ENCODE assay signal across 18 cellular contexts in the genomic region with DNA sequence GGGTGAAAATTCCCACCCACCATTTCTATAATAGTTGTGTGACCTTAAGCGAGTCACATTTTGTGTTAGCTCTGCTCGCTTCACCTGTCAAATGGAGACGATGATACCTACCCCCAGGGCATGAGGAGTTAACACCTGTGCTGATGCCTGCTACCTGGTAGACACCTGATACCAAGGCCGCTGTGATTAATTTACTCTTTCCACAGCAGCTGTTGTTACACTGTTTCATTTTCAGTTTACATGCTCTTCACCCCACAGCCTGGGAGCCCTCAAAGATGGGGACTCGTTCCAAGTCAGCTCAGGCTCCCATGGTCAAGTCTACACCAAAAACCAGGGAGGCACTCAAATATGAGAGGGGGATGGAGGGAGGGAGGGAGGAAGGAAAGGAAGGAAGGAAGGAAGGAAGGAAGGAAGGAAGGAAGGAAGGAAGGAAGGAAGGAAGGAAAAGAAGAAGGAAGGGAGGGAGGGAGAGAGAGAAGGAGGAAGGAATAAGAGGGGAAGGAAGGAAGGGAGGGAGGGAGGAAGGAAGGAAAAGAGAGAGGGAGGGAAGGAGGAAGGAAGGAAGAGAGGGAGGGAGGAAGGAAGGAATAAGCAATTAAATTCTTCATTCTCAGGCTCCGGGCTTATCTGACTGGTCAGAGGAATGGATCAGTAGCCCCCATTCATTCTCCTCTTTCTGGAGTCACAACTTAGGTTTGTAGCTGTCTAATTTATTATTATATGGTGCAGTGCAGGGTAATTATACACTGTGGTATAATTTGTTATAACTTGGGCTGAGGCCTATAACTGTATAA. TPM values are rescaled to one million over a fixed set of nuclear protein-coding genes. Genes with fewer than 3 reads are reported as not detected.
DNase-seq lines count a peak whose midpoint lies in the region; ATAC-seq, FAIRE-seq and TF ChIP-seq lines count a peak whose summit lies in the region.
"Had no signal": no experiment of that assay in that cellular context is flagged by ENCODE, and none has a peak within 500 bp of the region (broad histone marks: within the 10 kb centered on the region; RNA-seq: fewer than 3 reads in every experiment).

No MANE protein-coding gene starts in this region.

- no peak overlapping the region for H3K4me2 ChIP-seq in HepG2 (ENCODE audit: low read depth, low read length)

- no peak for TF ChIP-seq RAD21 in HepG2 (CRISPR knock-in tag; IDR thresholded peaks at IDR 0.05)

- peaks cover 0 to 10% of the 10 kb centered on the region in 2 experiments; a peak in 1 of 5 replicates for H3K27me3 ChIP-seq in HepG2 (ENCODE audit: control insufficient read depth in 1 of 2, insufficient read depth in 2 of 2, low read length in 2 of 2)
- H3K27me3 ChIP-seq in right lobe of liver: no peaks in the 10 kb centered on the region
- no peaks in the 10 kb centered on the region for H3K27me3 ChIP-seq in RWPE2 (ENCODE audit: insufficient read depth, poor library complexity, severe bottlenecking)

- H3K79me2 ChIP-seq in HepG2 (ENCODE audit: insufficient read depth, low read length): no peaks in the 10 kb centered on the region

- H3K36me3 ChIP-seq in HepG2 (replicated peaks in 1 of 2; ENCODE audit: control insufficient read depth in 1 of 2, insufficient read depth in 2 of 2, low read length in 2 of 2) (no peaks in the 10 kb centered on the region), right lobe of liver (no peaks in the 10 kb centered on the region), RWPE2 (ENCODE audit: low read depth) (no peaks in the 10 kb centered on the region)
- H3K36me3 ChIP-seq: upper lobe of right lung had no signal

- intact Hi-C loops in HepG2 (cut with micrococcal nuclease; ENCODE audit: unreplicated experiment): no loop called here
- intact Hi-C loops in right lobe of liver (cut with DNase I): no loop called here

- TF ChIP-seq POLR2A in HepG2 (IDR thresholded peaks at IDR 0.05; ENCODE audit: insufficient read depth in 1 of 2, low read depth in 2 of 2, low read length in 2 of 2): no peak
- TF ChIP-seq POLR2A in right lobe of liver (IDR thresholded peaks at IDR 0.05): no peak

- H4K20me1 ChIP-seq in HepG2 (ENCODE audit: insufficient read depth, low read length): no peaks in the 10 kb centered on the region

- H3K36me3 Mint-ChIP-seq in osteocyte (ENCODE audit: unreplicated experiment): no peaks in the 10 kb centered on the region
- H3K36me3 Mint-ChIP-seq in progenitor cell of endocrine pancreas (ENCODE audit: insufficient read depth): no peaks in the 10 kb centered on the region
- H3K36me3 Mint-ChIP-seq: activated naive CD4-positive, alpha-beta T cell treated with anti-CD3 and anti-CD28 coated beads, Interleukin-2, amount 10 ng/mL, durations not matched to agents 7 days and 5 days had no signal

- peaks cover 34% of the 10 kb centered on the region for H3K27me3 Mint-ChIP-seq in osteocyte (ENCODE audit: unreplicated experiment)
- peaks cover 48% of the 10 kb centered on the region for H3K27me3 Mint-ChIP-seq in progenitor cell of endocrine pancreas

- POLR2A ChIA-PET in HepG2 (lab: Yijun Ruan, JAX): no interaction called here

- no TSS peak for BruUV-seq in HepG2 (replicated peaks; lab: Mats Ljungman, UMichigan)

- CTCF ChIA-PET in HepG2 (lab: Yijun Ruan, JAX; ENCODE audit: low intra/inter-chr PET ratio, low total read pairs): no interaction called here

- H2AFZ ChIP-seq in HepG2 (ENCODE audit: low read length): no peak overlapping the region

- H3K9me3 ChIP-seq in HepG2 (ENCODE audit: low read length) (no peaks in the 10 kb centered on the region), right lobe of liver (no peaks in the 10 kb centered on the region), RWPE2 (ENCODE audit: severe bottlenecking) (no peaks in the 10 kb centered on the region)
- H3K9me3 ChIP-seq: upper lobe of right lung had no signal

- no peak for TF ChIP-seq EP300 in HepG2 (IDR thresholded peaks at IDR 0.05; ENCODE audit: low read depth in 2 of 2, low read length in 2 of 2)
- no peak for TF ChIP-seq EP300 in HepG2 (CRISPR knock-in tag; IDR thresholded peaks at IDR 0.05; ENCODE audit: borderline replicate concordance)

- H3K27ac Mint-ChIP-seq in osteocyte (ENCODE audit: unreplicated experiment) (no peak overlapping the region), progenitor cell of endocrine pancreas (no peak overlapping the region)
- H3K27ac Mint-ChIP-seq: activated naive CD4-positive, alpha-beta T cell treated with anti-CD3 and anti-CD28 coated beads, Interleukin-2, amount 10 ng/mL, durations not matched to agents 7 days and 5 days had no signal

- DNase-seq in HepG2 (ENCODE audit: low spot score): no peak
- no peak for DNase-seq in right lobe of liver
- DNase-seq in HPDE6-E6E7 (ENCODE audit: extremely low spot score): peak; percentile 41
- DNase-seq in RWPE2 (ENCODE audit: low spot score): no peak
- no peak for DNase-seq in osteocyte (ENCODE audit: extremely low spot score, unreplicated experiment)
- DNase-seq in NCI-H1694 (lab: John Stamatoyannopoulos, UW): no peak
- no peak for DNase-seq in progenitor cell of endocrine pancreas (ENCODE audit: low spot score, unreplicated experiment)
- DNase-seq: activated naive CD4-positive, alpha-beta T cell treated with anti-CD3 and anti-CD28 coated beads, Interleukin-2, amount 10 ng/mL, durations not matched to agents 7 days and 5 days; DND-41; hippocampal formation; NCI-H2227 treated with DMSO at 0.1 percent for 48 hours; stimulated activated CD4-positive, alpha-beta T cell treated with anti-CD3 and anti-CD28 coated beads, Interleukin-12 subunit alpha, Interleukin-12 subunit beta, amount 100 ng/mL, for 4 hours; upper lobe of right lung had no signal

- H3K4me3 Mint-ChIP-seq in osteocyte (ENCODE audit: unreplicated experiment) (no peak overlapping the region), progenitor cell of endocrine pancreas (ENCODE audit: low read depth) (no peak overlapping the region)
- H3K4me3 Mint-ChIP-seq: activated naive CD4-positive, alpha-beta T cell treated with anti-CD3 and anti-CD28 coated beads, Interleukin-2, amount 10 ng/mL, durations not matched to agents 7 days and 5 days had no signal

- WGBS in HepG2 (ENCODE audit: low lambda C conversion rate): 24% methylated on average over 6 of the region's 6 CpGs
- WGBS in right lobe of liver (ENCODE audit: insufficient coverage, low coverage, low lambda C conversion rate, missing lambda C conversion rate): 68% methylated on average over 6 of the region's 6 CpGs

- H3K9ac ChIP-seq in HepG2 (ENCODE audit: insufficient read depth, low read depth, low read length): no peak overlapping the region

- H3K4me1 Mint-ChIP-seq in osteocyte (ENCODE audit: unreplicated experiment): peaks cover 22% of the 10 kb centered on the region
- no peaks in the 10 kb centered on the region for H3K4me1 Mint-ChIP-seq in progenitor cell of endocrine pancreas (ENCODE audit: low read depth)
- H3K4me1 Mint-ChIP-seq: activated naive CD4-positive, alpha-beta T cell treated with anti-CD3 and anti-CD28 coated beads, Interleukin-2, amount 10 ng/mL, durations not matched to agents 7 days and 5 days had no signal

- FAIRE-seq in HepG2 (lab: Jason Lieb, UNC): no peak

- H3K27ac ChIP-seq in HepG2 (ENCODE audit: extremely low read length, insufficient read depth, low read length) (no peak overlapping the region), right lobe of liver (no peak overlapping the region), RWPE2 (ENCODE audit: poor library complexity, severe bottlenecking) (no peak overlapping the region)
- H3K27ac ChIP-seq: epithelial cell of prostate, upper lobe of right lung had no signal

- H3K4me3 ChIP-seq in HepG2 (replicated peaks in 1 of 3; ENCODE audit: insufficient read depth in 1 of 3, low read depth in 2 of 3, low read length in 3 of 3): no peak overlapping the region
- no peak overlapping the region for H3K4me3 ChIP-seq in right lobe of liver
- H3K4me3 ChIP-seq in RWPE2 (ENCODE audit: severe bottlenecking): no peak overlapping the region
- H3K4me3 ChIP-seq: upper lobe of right lung had no signal

- no peak for ATAC-seq in HepG2
- no peak for ATAC-seq in right lobe of liver
- ATAC-seq in RWPE2 (ENCODE audit: low read depth): peak; percentile 36; the same call in 1 of the 3 replicates
- no peak for ATAC-seq in HG03280 (IDR thresholded peaks at IDR 0.05; ENCODE audit: unreplicated experiment)
- ATAC-seq: upper lobe of right lung had no signal

- TF ChIP-seq CTCF in HepG2 (CRISPR knock-in tag; IDR thresholded peaks at IDR 0.05) (no peak), right lobe of liver (IDR thresholded peaks at IDR 0.05) (no peak), RWPE2 (IDR thresholded peaks at IDR 0.05; ENCODE audit: poor library complexity, severe bottlenecking) (no peak), osteocyte (IDR thresholded peaks at IDR 0.05) (no peak), progenitor cell of endocrine pancreas (IDR thresholded peaks at IDR 0.05; ENCODE audit: unreplicated experiment) (no peak)

- no peaks in the 10 kb centered on the region for H3K9me3 Mint-ChIP-seq in osteocyte (ENCODE audit: unreplicated experiment)
- H3K9me3 Mint-ChIP-seq in progenitor cell of endocrine pancreas (ENCODE audit: low read depth): no peaks in the 10 kb centered on the region
- H3K9me3 Mint-ChIP-seq: activated naive CD4-positive, alpha-beta T cell treated with anti-CD3 and anti-CD28 coated beads, Interleukin-2, amount 10 ng/mL, durations not matched to agents 7 days and 5 days had no signal

- H3K4me1 ChIP-seq in HepG2 (ENCODE audit: insufficient read depth, low read length) (no peaks in the 10 kb centered on the region), right lobe of liver (no peaks in the 10 kb centered on the region), RWPE2 (ENCODE audit: insufficient read depth, poor library complexity, severe bottlenecking) (no peaks in the 10 kb centered on the region)
- H3K4me1 ChIP-seq: upper lobe of right lung had no signal

- in situ Hi-C loops in HepG2 (cut with HindIII; ENCODE audit: extremely low pct_ligation_motif_present, low pct_unique_long_range_greater_than_20kb): no loop called here

RNA-seq across cellular contexts. Expression of gene PDYN, which starts 40.9 kb away (rescaled TPM):
- total RNA-seq in HepG2 (2016; rRNA removed; fragmentation: Illumina TruSeq; extraction: Trizol): not detected in 2 replicates
- total RNA-seq in HepG2 (2016; cell fraction: cytosol; rRNA removed; fragmentation: Illumina TruSeq; extraction: Trizol; ENCODE audit: low read depth): not detected in 2 replicates
- not detected in 2 replicates for total RNA-seq in HepG2 (2016; cell fraction: insoluble cytoplasmic fraction; rRNA removed; fragmentation: Illumina TruSeq; extraction: Trizol)
- total RNA-seq in HepG2 (2016; cell fraction: membrane; rRNA removed; fragmentation: Illumina TruSeq; extraction: Trizol): not detected in 2 replicates
- not detected in 2 replicates for total RNA-seq in HepG2 (2016; cell fraction: nucleus; rRNA removed; fragmentation: Illumina TruSeq; extraction: Trizol)
- not detected in 2 replicates for polyA plus RNA-seq in HepG2 (2011; rRNA removed)
- not detected in 2 replicates for polyA plus RNA-seq in HepG2 (2011; cell fraction: cytosol; rRNA removed)
- polyA plus RNA-seq in HepG2 (2011; cell fraction: nucleus; rRNA removed): not detected in 2 replicates
- not detected in 2 replicates for polyA plus RNA-seq in HepG2 (2012)
- polyA plus RNA-seq in HepG2 (2016; cell fraction: cytosol; fragmentation: Illumina TruSeq; extraction: Trizol; ENCODE audit: low read depth): not detected in 2 replicates
- not detected in 2 replicates for polyA plus RNA-seq in HepG2 (2016; cell fraction: insoluble cytoplasmic fraction; fragmentation: Illumina TruSeq; extraction: Trizol; ENCODE audit: low read depth)
- not detected in 2 replicates for polyA plus RNA-seq in HepG2 (2016; cell fraction: membrane; fragmentation: Illumina TruSeq; extraction: Trizol; ENCODE audit: low read depth)
- not detected in 2 replicates for polyA plus RNA-seq in HepG2 (2016; cell fraction: nucleus; fragmentation: Illumina TruSeq; extraction: Trizol; ENCODE audit: insufficient read depth, low read depth)
- not detected in 2 replicates for polyA minus RNA-seq in HepG2 (2011; rRNA and poly(A)+ RNA removed; ENCODE audit: low replicate concordance)
- polyA minus RNA-seq in HepG2 (2011; cell fraction: cytosol; rRNA and poly(A)+ RNA removed): not detected in 2 replicates
- polyA minus RNA-seq in HepG2 (2011; cell fraction: nucleus; rRNA and poly(A)+ RNA removed): not detected in 2 replicates
- not detected for total RNA-seq in right lobe of liver
- not detected in 2 replicates for total RNA-seq in osteocyte
- total RNA-seq in progenitor cell of endocrine pancreas: not detected in 2 replicates
- total RNA-seq: cardiac septum, lower leg skin, RPMI7951, upper lobe of right lung had no signal

RNA-seq across cellular contexts. Expression of gene SIRPA, which starts 57.7 kb away (rescaled TPM):
- total RNA-seq in HepG2 (2016; rRNA removed; fragmentation: Illumina TruSeq; extraction: Trizol): 13.1 and 17.6 TPM in 2 replicates
- total RNA-seq in HepG2 (2016; cell fraction: cytosol; rRNA removed; fragmentation: Illumina TruSeq; extraction: Trizol; ENCODE audit: low read depth): 7.1 and 7.6 TPM in 2 replicates
- total RNA-seq in HepG2 (2016; cell fraction: insoluble cytoplasmic fraction; rRNA removed; fragmentation: Illumina TruSeq; extraction: Trizol): 12.0 and 17.3 TPM in 2 replicates
- 23.3 and 25.2 TPM in 2 replicates for total RNA-seq in HepG2 (2016; cell fraction: membrane; rRNA removed; fragmentation: Illumina TruSeq; extraction: Trizol)
- total RNA-seq in HepG2 (2016; cell fraction: nucleus; rRNA removed; fragmentation: Illumina TruSeq; extraction: Trizol): 17.5 and 21.7 TPM in 2 replicates
- polyA plus RNA-seq in HepG2 (2011; rRNA removed): 6.8 and 7.2 TPM in 2 replicates
- 5.4 and 6.5 TPM in 2 replicates for polyA plus RNA-seq in HepG2 (2011; cell fraction: cytosol; rRNA removed)
- 9.1 and 9.3 TPM in 2 replicates for polyA plus RNA-seq in HepG2 (2011; cell fraction: nucleus; rRNA removed)
- polyA plus RNA-seq in HepG2 (2012): 2.7 and 4.8 TPM in 2 replicates
- polyA plus RNA-seq in HepG2 (2016; cell fraction: cytosol; fragmentation: Illumina TruSeq; extraction: Trizol; ENCODE audit: low read depth): 20.1 and 21.9 TPM in 2 replicates
- 23.3 and 30.2 TPM in 2 replicates for polyA plus RNA-seq in HepG2 (2016; cell fraction: insoluble cytoplasmic fraction; fragmentation: Illumina TruSeq; extraction: Trizol; ENCODE audit: low read depth)
- 44.9 and 45.6 TPM in 2 replicates for polyA plus RNA-seq in HepG2 (2016; cell fraction: membrane; fragmentation: Illumina TruSeq; extraction: Trizol; ENCODE audit: low read depth)
- polyA plus RNA-seq in HepG2 (2016; cell fraction: nucleus; fragmentation: Illumina TruSeq; extraction: Trizol; ENCODE audit: insufficient read depth, low read depth): 53.5 and 55.1 TPM in 2 replicates
- 0.05 and 6.2 TPM in 2 replicates for polyA minus RNA-seq in HepG2 (2011; rRNA and poly(A)+ RNA removed; ENCODE audit: low replicate concordance)
- polyA minus RNA-seq in HepG2 (2011; cell fraction: cytosol; rRNA and poly(A)+ RNA removed): 2.5 and 3.8 TPM in 2 replicates
- 2.4 and 2.6 TPM in 2 replicates for polyA minus RNA-seq in HepG2 (2011; cell fraction: nucleus; rRNA and poly(A)+ RNA removed)
- 10 to 100 TPM; 26.8 to 42.7 (median 34.8) TPM for total RNA-seq in right lobe of liver
- total RNA-seq in osteocyte: 12.4 and 13.0 TPM in 2 replicates
- 15.2 and 16.2 TPM in 2 replicates for total RNA-seq in progenitor cell of endocrine pancreas
